Comparison of ENCODE assay signal across 24 cellular contexts in genomic region chr5:172554562-172554961, GRCh38.
"Had no signal": no experiment of that assay in that cellular context is flagged by ENCODE, and none has a peak within 500 bp of the region (broad histone marks: within the 10 kb centered on the region; RNA-seq: fewer than 3 reads in every experiment).

No MANE protein-coding gene starts in this region.

- H3K27ac ChIP-seq: dorsolateral prefrontal cortex, foreskin keratinocyte, ovary, tibial artery, vagina had no signal

- H3K36me3 ChIP-seq: ovary, tibial artery, vagina had no signal

- H3K4me1 Mint-ChIP-seq: activated naive CD8-positive, alpha-beta T cell treated with anti-CD3 and anti-CD28 coated beads for 36 hours had no signal

- H3K4me3 ChIP-seq: dorsolateral prefrontal cortex, ovary, tibial artery, vagina had no signal

- H3K9me3 Mint-ChIP-seq: activated CD4-positive, alpha-beta memory T cell treated with anti-CD3 and anti-CD28 coated beads for 36 hours; activated naive CD8-positive, alpha-beta T cell treated with anti-CD3 and anti-CD28 coated beads for 36 hours; activated T-helper 1 cell treated with anti-CD3 and anti-CD28 coated beads, Interleukin-12 subunit alpha, Interleukin-12 subunit beta, Interleukin-2, Interleukin-4 antibody, amounts not matched to agents 30 ng/mL and 10 ng/mL and 1 ng/mL, durations not matched to agents 14 hours and 24 hours and 36 hours; neural crest cell; WTC11 had no signal

- ATAC-seq: foreskin keratinocyte, WTC11 had no signal

- H3K4me3 Mint-ChIP-seq: activated CD4-positive, alpha-beta memory T cell treated with anti-CD3 and anti-CD28 coated beads for 36 hours; activated naive CD8-positive, alpha-beta T cell treated with anti-CD3 and anti-CD28 coated beads for 36 hours; activated T-helper 1 cell treated with anti-CD3 and anti-CD28 coated beads, Interleukin-12 subunit alpha, Interleukin-12 subunit beta, Interleukin-2, Interleukin-4 antibody, amounts not matched to agents 30 ng/mL and 10 ng/mL and 1 ng/mL, durations not matched to agents 14 hours and 24 hours and 36 hours; neural crest cell; WTC11 had no signal

- H3K27me3 ChIP-seq: dorsolateral prefrontal cortex, ovary, vagina had no signal

- H3K9me3 ChIP-seq: ovary, tibial artery, vagina had no signal

- H3K4me1 ChIP-seq: foreskin keratinocyte had no signal

- H3K36me3 Mint-ChIP-seq: activated CD4-positive, alpha-beta memory T cell treated with anti-CD3 and anti-CD28 coated beads for 36 hours; activated naive CD8-positive, alpha-beta T cell treated with anti-CD3 and anti-CD28 coated beads for 36 hours; WTC11 had no signal

- H3K27ac Mint-ChIP-seq: activated CD4-positive, alpha-beta memory T cell treated with anti-CD3 and anti-CD28 coated beads for 36 hours; activated naive CD8-positive, alpha-beta T cell treated with anti-CD3 and anti-CD28 coated beads for 36 hours; activated T-helper 1 cell treated with anti-CD3 and anti-CD28 coated beads, Interleukin-12 subunit alpha, Interleukin-12 subunit beta, Interleukin-2, Interleukin-4 antibody, amounts not matched to agents 30 ng/mL and 10 ng/mL and 1 ng/mL, durations not matched to agents 14 hours and 24 hours and 36 hours; WTC11 had no signal

- H3K27me3 Mint-ChIP-seq: activated naive CD8-positive, alpha-beta T cell treated with anti-CD3 and anti-CD28 coated beads for 36 hours had no signal

- DNase-seq: activated CD4-positive, alpha-beta memory T cell treated with anti-CD3 and anti-CD28 coated beads for 36 hours; activated CD4-positive, alpha-beta T cell treated with anti-CD3 and anti-CD28 coated beads for 4 hours; activated gamma-delta T cell treated with Interleukin-2 at 50 U/mL for 16 hours; activated naive CD8-positive, alpha-beta T cell treated with anti-CD3 and anti-CD28 coated beads for 36 hours; activated T-cell treated with anti-CD3 and anti-CD28 coated beads for 4 hours; amygdala; caudate nucleus; foreskin keratinocyte; glutamatergic neuron; hippocampal formation; midbrain; stimulated activated CD4-positive, alpha-beta T cell treated with anti-CD3 and anti-CD28 coated beads, Interleukin-12 subunit alpha, Interleukin-12 subunit beta, amount 100 ng/mL, for 4 hours; stimulated activated CD4-positive, alpha-beta T cell treated with anti-CD3 and anti-CD28 coated beads, Interleukin-1b, Interleukin-23, amount 100 ng/mL, for 48 hours; stimulated activated CD8-positive, alpha-beta memory T cell treated with anti-CD3 and anti-CD28 coated beads, Interleukin-4, amount 100 ng/mL, for 48 hours; stimulated activated naive CD4-positive, alpha-beta T cell; substantia nigra; SW 1271; tibial artery had no signal
